In genomic region chr16:57355898-57356414, GRCh38 we compare ENCODE assay signal across 1 cellular context.
TF ChIP-seq lines count a peak whose summit lies in the region.

No MANE protein-coding gene starts in this region.

TF ChIP-seq in HepG2, 621 proteins besides CTCF, POLR2A, EP300 and RAD21:
- TF ChIP-seq ZKSCAN1 (IDR thresholded peaks at IDR 0.05; ENCODE audit: low read length) (peak; percentile 87), GMEB2 (CRISPR knock-in tag; IDR thresholded peaks at IDR 0.05; ENCODE audit: low read depth) (no peak)
